ENCODE assay signal across 12 cellular contexts in genomic region chr10:17075510-17075909, GRCh38. TPM values are rescaled to one million over a fixed set of nuclear protein-coding genes. Genes with fewer than 3 reads are reported as not detected.
DNase-seq lines count a peak whose midpoint lies in the region; ATAC-seq and TF ChIP-seq lines count a peak whose summit lies in the region.
"Had no signal": no experiment of that assay in that cellular context is flagged by ENCODE, and none has a peak within 500 bp of the region (broad histone marks: within the 10 kb centered on the region; RNA-seq: fewer than 3 reads in every experiment).

No MANE protein-coding gene starts in this region.

- H3K9me3 ChIP-seq in PC-3 (ENCODE audit: low read length) = no peaks in the 10 kb centered on the region
- H3K9me3 ChIP-seq in naive thymus-derived CD4-positive, alpha-beta T cell (ENCODE audit: control insufficient read depth in 2 of 3, low read length in 3 of 3) = no peaks in the 10 kb centered on the region

- H3K36me3 Mint-ChIP-seq in naive thymus-derived CD4-positive, alpha-beta T cell = peaks cover 0 to 60% (median 30%) of the 10 kb centered on the region in 5 donors
- H3K36me3 Mint-ChIP-seq in stimulated activated naive B cell treated with anti-CD40 and anti-IgM and Interleukin-4, amounts not matched to agents 10 μg/mL and 1 μg/mL and 100 μg/mL, for 72 hours = peaks cover 3% of the 10 kb centered on the region in 2 donors

- H3K27ac Mint-ChIP-seq in naive thymus-derived CD4-positive, alpha-beta T cell = no peak overlapping the region
- H3K27ac Mint-ChIP-seq in stimulated activated naive B cell treated with anti-CD40 and anti-IgM and Interleukin-4, amounts not matched to agents 10 μg/mL and 1 μg/mL and 100 μg/mL, for 72 hours = no peak overlapping the region
- H3K27ac Mint-ChIP-seq: nephron progenitor cell; T-helper 2 cell treated with Interferon-gamma antibody and Interleukin-4, amounts not matched to agents 5 μg/mL and 100 μg/mL, for 36 hours had no signal

- H3K9me2 ChIP-seq in PC-3 (replicated peaks; ENCODE audit: low read length) = no peaks in the 10 kb centered on the region

- intact Hi-C loops in PC-3 (cut with micrococcal nuclease) = loop anchor here (5.0 to 10.0 kb wide), 4 partner anchors 48 to 152 kb away; partner anchors contain the start of gene VIM
- intact Hi-C loops in naive thymus-derived CD4-positive, alpha-beta T cell (cut with micrococcal nuclease) = no loop called here

- DNase-seq in AG09319 (ENCODE audit: extremely low read depth, low read depth) (peak; percentile 87), PC-3 (peak; percentile 81), epithelial cell of proximal tubule (ENCODE audit: low read depth) (peak; percentile 76), NCI-H2107 (lab: John Stamatoyannopoulos, UW) (no peak), NCI-H446 (lab: John Stamatoyannopoulos, UW) (no peak)
- no peak for DNase-seq in naive thymus-derived CD4-positive, alpha-beta T cell
- DNase-seq in stimulated activated naive B cell treated with anti-CD40 and anti-IgM and Interleukin-4, amounts not matched to agents 10 μg/mL and 1 μg/mL and 100 μg/mL, for 72 hours = no peak
- DNase-seq: DMS153, nephron progenitor cell had no signal

- H3K79me2 ChIP-seq in PC-3 (ENCODE audit: low read length) = no peaks in the 10 kb centered on the region

- POLR2A ChIA-PET in PC-3 (lab: Charles Lee; ENCODE audit: unreplicated experiment) = interaction anchor here (0.5 kb wide), 2 partner anchors 46 to 218 kb away, joined by 3 read pairs; no protein-coding TSS in a partner anchor
- POLR2A ChIA-PET in naive thymus-derived CD4-positive, alpha-beta T cell (lab: Charles Lee) = no interaction called here

- CTCF ChIA-PET in PC-3 (lab: Charles Lee) = interaction anchor here (0.7 kb wide), 1 partner anchor 153 kb away, joined by 3 read pairs; no protein-coding TSS in a partner anchor
- CTCF ChIA-PET in naive thymus-derived CD4-positive, alpha-beta T cell (lab: Charles Lee) = no interaction called here

- no TSS peak for BruUV-seq in PC-3 (replicated peaks; lab: Mats Ljungman, UMichigan)

- H3K4me3 Mint-ChIP-seq in naive thymus-derived CD4-positive, alpha-beta T cell = no peak overlapping the region
- H3K4me3 Mint-ChIP-seq in stimulated activated naive B cell treated with anti-CD40 and anti-IgM and Interleukin-4, amounts not matched to agents 10 μg/mL and 1 μg/mL and 100 μg/mL, for 72 hours = no peak overlapping the region
- H3K4me3 Mint-ChIP-seq: nephron progenitor cell; T-helper 2 cell treated with Interferon-gamma antibody and Interleukin-4, amounts not matched to agents 5 μg/mL and 100 μg/mL, for 36 hours had no signal

- H3F3A ChIP-seq in PC-3 (ENCODE audit: low read length, unreplicated experiment) = no peaks in the 10 kb centered on the region

- no peak overlapping the region for H2AFZ ChIP-seq in PC-3 (ENCODE audit: low read length)

- ATAC-seq in PC-3 = peak; percentile 93
- peak; percentile 69 for ATAC-seq in naive thymus-derived CD4-positive, alpha-beta T cell
- ATAC-seq in GM18502 (IDR thresholded peaks at IDR 0.05; ENCODE audit: poor library complexity, unreplicated experiment) = no peak
- ATAC-seq in stimulated activated naive B cell treated with anti-CD40 and anti-IgM and Interleukin-4, amounts not matched to agents 10 μg/mL and 1 μg/mL and 100 μg/mL, for 72 hours (replicated peaks) = no peak

- peak overlapping the region; percentile 67 for H3K4me2 ChIP-seq in PC-3 (ENCODE audit: low read length)

- H3K36me3 ChIP-seq in PC-3 (ENCODE audit: low read depth, low read length) = no peaks in the 10 kb centered on the region
- H3K36me3 ChIP-seq in naive thymus-derived CD4-positive, alpha-beta T cell (ENCODE audit: control insufficient read depth in 2 of 3, insufficient read depth in 3 of 3, low read length in 3 of 3) = no peaks in the 10 kb centered on the region
- H3K36me3 ChIP-seq: cardiac muscle cell had no signal

- no peak for TF ChIP-seq CTCF in AG09319 (IDR thresholded peaks at IDR 0.05; ENCODE audit: low read depth, low read length)
- no peak for TF ChIP-seq CTCF in PC-3 (conservative IDR thresholded peaks at IDR 0.05; ENCODE audit: low read depth, low read length)
- no peak for TF ChIP-seq CTCF in epithelial cell of proximal tubule (conservative IDR thresholded peaks at IDR 0.05; ENCODE audit: low read depth, low read length)

- peaks cover 0 to 5% (median 0%) of the 10 kb centered on the region in 5 donors for H3K27me3 Mint-ChIP-seq in naive thymus-derived CD4-positive, alpha-beta T cell
- H3K27me3 Mint-ChIP-seq in stimulated activated naive B cell treated with anti-CD40 and anti-IgM and Interleukin-4, amounts not matched to agents 10 μg/mL and 1 μg/mL and 100 μg/mL, for 72 hours = no peaks in the 10 kb centered on the region

- peaks cover 0 to 10% (median 4%) of the 10 kb centered on the region in 7 donors for H3K4me1 Mint-ChIP-seq in naive thymus-derived CD4-positive, alpha-beta T cell
- H3K4me1 Mint-ChIP-seq in stimulated activated naive B cell treated with anti-CD40 and anti-IgM and Interleukin-4, amounts not matched to agents 10 μg/mL and 1 μg/mL and 100 μg/mL, for 72 hours = no peaks in the 10 kb centered on the region

- peak overlapping the region; percentile 32 for H3K9ac ChIP-seq in PC-3 (ENCODE audit: low read length)

- H3K9me3 Mint-ChIP-seq in naive thymus-derived CD4-positive, alpha-beta T cell = no peaks in the 10 kb centered on the region
- no peaks in the 10 kb centered on the region for H3K9me3 Mint-ChIP-seq in stimulated activated naive B cell treated with anti-CD40 and anti-IgM and Interleukin-4, amounts not matched to agents 10 μg/mL and 1 μg/mL and 100 μg/mL, for 72 hours
- H3K9me3 Mint-ChIP-seq: nephron progenitor cell; T-helper 2 cell treated with Interferon-gamma antibody and Interleukin-4, amounts not matched to agents 5 μg/mL and 100 μg/mL, for 36 hours had no signal

- H4K20me1 ChIP-seq in PC-3 (ENCODE audit: low read length) = no peaks in the 10 kb centered on the region

- H3K4me3 ChIP-seq in PC-3 (ENCODE audit: low read length) (no peak overlapping the region), epithelial cell of proximal tubule (ENCODE audit: low read depth, low read length) (no peak overlapping the region)
- H3K4me3 ChIP-seq in naive thymus-derived CD4-positive, alpha-beta T cell (ENCODE audit: low read length) = no peak overlapping the region
- H3K4me3 ChIP-seq: cardiac muscle cell had no signal

- H3K4me1 ChIP-seq in PC-3 (ENCODE audit: insufficient read depth, low read length) = peaks cover 32% of the 10 kb centered on the region
- H3K4me1 ChIP-seq in naive thymus-derived CD4-positive, alpha-beta T cell (ENCODE audit: control insufficient read depth in 2 of 2, insufficient read depth in 2 of 2, low read length in 2 of 2) = no peaks in the 10 kb centered on the region

- peak overlapping the region; percentile 86 for H3K27ac ChIP-seq in PC-3 (ENCODE audit: low read length)
- H3K27ac ChIP-seq in naive thymus-derived CD4-positive, alpha-beta T cell (ENCODE audit: low read depth, low read length) = no peak overlapping the region
- H3K27ac ChIP-seq: cardiac muscle cell had no signal

- H3K27me3 ChIP-seq in PC-3 (ENCODE audit: low read length) = no peaks in the 10 kb centered on the region
- no peaks in the 10 kb centered on the region for H3K27me3 ChIP-seq in naive thymus-derived CD4-positive, alpha-beta T cell (ENCODE audit: control insufficient read depth in 2 of 2, insufficient read depth in 2 of 2, low read length in 2 of 2)
- H3K27me3 ChIP-seq: cardiac muscle cell had no signal

RNA-seq across cellular contexts. Expression of gene CUBN, which starts 54.1 kb away (rescaled TPM):
- total RNA-seq in PC-3 (2014; rRNA removed) (0.80 TPM in 1 of 2 replicates, not detected in the other), epithelial cell of proximal tubule (under 0.01 and 0.17 TPM in 2 replicates)
- 10 to 100 TPM in 2 of 5 experiments, 1 to 10 TPM in 2, under 1 TPM in 1; 0.75 to 17.5 (median 8.9) TPM for total RNA-seq in naive thymus-derived CD4-positive, alpha-beta T cell
- under 1 TPM; 0.39 to 0.46 TPM for polyA plus RNA-seq in naive thymus-derived CD4-positive, alpha-beta T cell

Comparison
In these comparisons a context has a peak if more than half of its experiments do, and no peak if none do; other contexts are left out.
1. DNase-seq: peak in AG09319 (single experiment), PC-3 (single experiment) and epithelial cell of proximal tubule (single experiment); none in naive thymus-derived CD4-positive, alpha-beta T cell (0 of 9), stimulated activated naive B cell treated with anti-CD40 and anti-IgM and Interleukin-4, amounts not matched to agents 10 μg/mL and 1 μg/mL and 100 μg/mL, for 72 hours (single experiment), NCI-H2107 (single experiment) and NCI-H446 (0 of 2).
2. ATAC-seq: peak in PC-3 (single experiment) and naive thymus-derived CD4-positive, alpha-beta T cell (single experiment); none in GM18502 (single experiment) and stimulated activated naive B cell treated with anti-CD40 and anti-IgM and Interleukin-4, amounts not matched to agents 10 μg/mL and 1 μg/mL and 100 μg/mL, for 72 hours (0 of 2).